Comparison of ENCODE assay signal across 1 cellular context in the genomic region with DNA sequence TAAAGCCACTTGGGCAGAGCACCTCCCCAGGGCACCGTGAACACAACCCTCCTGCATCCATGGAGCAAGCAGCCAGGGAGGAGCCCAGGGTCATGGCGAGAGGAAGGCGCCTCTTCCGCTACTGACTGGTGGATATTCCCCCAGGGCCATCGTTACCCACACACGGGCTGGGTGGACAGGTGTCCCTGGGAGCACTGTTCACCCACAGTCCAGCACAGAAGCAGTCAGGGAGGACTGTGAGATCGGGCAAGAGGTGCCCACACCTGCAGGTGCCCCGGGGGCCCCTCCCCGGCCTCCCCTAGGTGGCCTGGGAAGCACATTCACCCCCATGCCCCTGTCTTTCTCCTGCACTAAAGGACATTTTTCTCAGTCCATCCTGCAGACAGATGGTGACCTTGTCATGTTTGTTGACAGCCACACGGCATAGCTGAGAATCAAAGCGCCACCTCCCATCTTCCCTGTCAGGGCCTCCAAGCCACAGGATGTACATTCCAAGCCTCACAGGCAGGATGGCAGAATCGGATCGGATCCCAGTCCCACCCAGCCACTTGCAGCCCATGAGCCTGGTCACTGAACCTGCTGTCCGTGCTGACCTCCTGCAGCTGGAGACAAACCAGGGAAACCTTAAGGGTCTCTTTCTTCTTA.
TF ChIP-seq lines count a peak whose summit lies in the region.

No MANE protein-coding gene starts in this region.

TF ChIP-seq in HepG2, 621 proteins besides CTCF, POLR2A, EP300 and RAD21 (continued from another document and continues in another):
- TF ChIP-seq FOXK1 (CRISPR knock-in tag; IDR thresholded peaks at IDR 0.05; ENCODE audit: borderline replicate concordance, low read depth) (0 out of 2 replicates have a peak, but pooled peaks have one; percentile 16), SOX6 (IDR thresholded peaks at IDR 0.05) (no peak), SOX6 (CRISPR knock-in tag; IDR thresholded peaks at IDR 0.05) (peak; percentile 61), HOXA7 (CRISPR knock-in tag; IDR thresholded peaks at IDR 0.05) (no peak), MED1 (CRISPR knock-in tag; IDR thresholded peaks at IDR 0.05) (peak; percentile 53; the same call in 1 of the 2 replicates), MTA1 (CRISPR knock-in tag; IDR thresholded peaks at IDR 0.05; ENCODE audit: borderline replicate concordance) (0 out of 2 replicates have a peak, but pooled peaks have one; percentile 38), ZIK1 (CRISPR knock-in tag; IDR thresholded peaks at IDR 0.05; ENCODE audit: borderline replicate concordance, low read depth) (no peak), RFX3 (CRISPR knock-in tag; IDR thresholded peaks at IDR 0.05) (no peak), NFYC (CRISPR knock-in tag; IDR thresholded peaks at IDR 0.05) (no peak), HOXA9 (CRISPR knock-in tag; IDR thresholded peaks at IDR 0.05; ENCODE audit: borderline replicate concordance) (no peak), ZBTB7A (CRISPR knock-in tag; IDR thresholded peaks at IDR 0.05) (peak; percentile 38; the same call in 1 of the 2 replicates), RBM22 (optimal IDR thresholded peaks at IDR 0.05; ENCODE audit: low read length) (no peak), FIP1L1 (IDR thresholded peaks at IDR 0.05; ENCODE audit: borderline replicate concordance, insufficient read depth, low read depth, low read length) (no peak), MEIS1 (CRISPR knock-in tag; IDR thresholded peaks at IDR 0.05; ENCODE audit: borderline replicate concordance) (peak; percentile 55; the same call in 1 of the 2 replicates), GABPB1 (CRISPR knock-in tag; IDR thresholded peaks at IDR 0.05) (peak; percentile 19; the same call in 1 of the 2 replicates), TBX2 (CRISPR knock-in tag; IDR thresholded peaks at IDR 0.05; ENCODE audit: borderline replicate concordance) (peak; percentile 47; the same call in 1 of the 2 replicates), FOXM1 (CRISPR knock-in tag; IDR thresholded peaks at IDR 0.05) (no peak), KAT8 (CRISPR knock-in tag; IDR thresholded peaks at IDR 0.05) (no peak), ZFP37 (CRISPR knock-in tag; IDR thresholded peaks at IDR 0.05; ENCODE audit: borderline replicate concordance) (no peak), ZEB1 (IDR thresholded peaks at IDR 0.05; ENCODE audit: insufficient replicate concordance, low read depth) (no peak), JUND (CRISPR knock-in tag; IDR thresholded peaks at IDR 0.05) (no peak), ZNF567 (CRISPR knock-in tag; IDR thresholded peaks at IDR 0.05; ENCODE audit: borderline replicate concordance) (no peak), ETV6 (CRISPR knock-in tag; conservative IDR thresholded peaks at IDR 0.05) (no peak), LCORL (IDR thresholded peaks at IDR 0.05) (no peak), LCORL (CRISPR knock-in tag; IDR thresholded peaks at IDR 0.05) (peak; percentile 83), ZNF232 (CRISPR knock-in tag; IDR thresholded peaks at IDR 0.05; ENCODE audit: borderline replicate concordance) (no peak), ZNF547 (CRISPR knock-in tag; IDR thresholded peaks at IDR 0.05) (no peak), SCMH1 (CRISPR knock-in tag; IDR thresholded peaks at IDR 0.05; ENCODE audit: borderline replicate concordance) (no peak), PLRG1 (conservative IDR thresholded peaks at IDR 0.05) (no peak), TCF7 (IDR thresholded peaks at IDR 0.05; ENCODE audit: low read depth) (peak; percentile 60; the same call in 1 of the 2 replicates), PHF21A (CRISPR knock-in tag; IDR thresholded peaks at IDR 0.05) (peak; percentile 77), MEF2D (CRISPR knock-in tag; IDR thresholded peaks at IDR 0.05) (peak; percentile 46; the same call in 1 of the 2 replicates), ZNF296 (CRISPR knock-in tag; conservative IDR thresholded peaks at IDR 0.05) (no peak), SOX5 (CRISPR knock-in tag; IDR thresholded peaks at IDR 0.05; ENCODE audit: borderline replicate concordance) (peak; percentile 59; the same call in 1 of the 2 replicates), ZNF3 (CRISPR knock-in tag; IDR thresholded peaks at IDR 0.05) (peak; percentile 90), ZNF737 (CRISPR knock-in tag; IDR thresholded peaks at IDR 0.05; ENCODE audit: borderline replicate concordance) (no peak)
- TF ChIP-seq, protein P1, sequence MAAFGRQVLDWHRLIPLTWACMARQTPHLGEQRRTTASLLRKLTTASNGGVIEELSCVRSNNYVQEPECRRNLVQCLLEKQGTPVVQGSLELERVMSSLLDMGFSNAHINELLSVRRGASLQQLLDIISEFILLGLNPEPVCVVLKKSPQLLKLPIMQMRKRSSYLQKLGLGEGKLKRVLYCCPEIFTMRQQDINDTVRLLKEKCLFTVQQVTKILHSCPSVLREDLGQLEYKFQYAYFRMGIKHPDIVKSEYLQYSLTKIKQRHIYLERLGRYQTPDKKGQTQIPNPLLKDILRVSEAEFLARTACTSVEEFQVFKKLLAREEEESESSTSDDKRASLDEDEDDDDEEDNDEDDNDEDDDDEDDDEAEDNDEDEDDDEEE (CRISPR knock-in tag; IDR thresholded peaks at IDR 0.05): 0 out of 2 replicates have a peak, but pooled peaks have one; percentile 49
- TF ChIP-seq, protein P2, sequence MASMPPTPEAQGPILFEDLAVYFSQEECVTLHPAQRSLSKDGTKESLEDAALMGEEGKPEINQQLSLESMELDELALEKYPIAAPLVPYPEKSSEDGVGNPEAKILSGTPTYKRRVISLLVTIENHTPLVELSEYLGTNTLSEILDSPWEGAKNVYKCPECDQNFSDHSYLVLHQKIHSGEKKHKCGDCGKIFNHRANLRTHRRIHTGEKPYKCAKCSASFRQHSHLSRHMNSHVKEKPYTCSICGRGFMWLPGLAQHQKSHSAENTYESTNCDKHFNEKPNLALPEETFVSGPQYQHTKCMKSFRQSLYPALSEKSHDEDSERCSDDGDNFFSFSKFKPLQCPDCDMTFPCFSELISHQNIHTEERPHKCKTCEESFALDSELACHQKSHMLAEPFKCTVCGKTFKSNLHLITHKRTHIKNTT (CRISPR knock-in tag; IDR thresholded peaks at IDR 0.05): no peak
- TF ChIP-seq, protein P3, sequence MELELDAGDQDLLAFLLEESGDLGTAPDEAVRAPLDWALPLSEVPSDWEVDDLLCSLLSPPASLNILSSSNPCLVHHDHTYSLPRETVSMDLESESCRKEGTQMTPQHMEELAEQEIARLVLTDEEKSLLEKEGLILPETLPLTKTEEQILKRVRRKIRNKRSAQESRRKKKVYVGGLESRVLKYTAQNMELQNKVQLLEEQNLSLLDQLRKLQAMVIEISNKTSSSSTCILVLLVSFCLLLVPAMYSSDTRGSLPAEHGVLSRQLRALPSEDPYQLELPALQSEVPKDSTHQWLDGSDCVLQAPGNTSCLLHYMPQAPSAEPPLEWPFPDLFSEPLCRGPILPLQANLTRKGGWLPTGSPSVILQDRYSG (CRISPR knock-in tag; IDR thresholded peaks at IDR 0.05): no peak
- TF ChIP-seq, protein P4, sequence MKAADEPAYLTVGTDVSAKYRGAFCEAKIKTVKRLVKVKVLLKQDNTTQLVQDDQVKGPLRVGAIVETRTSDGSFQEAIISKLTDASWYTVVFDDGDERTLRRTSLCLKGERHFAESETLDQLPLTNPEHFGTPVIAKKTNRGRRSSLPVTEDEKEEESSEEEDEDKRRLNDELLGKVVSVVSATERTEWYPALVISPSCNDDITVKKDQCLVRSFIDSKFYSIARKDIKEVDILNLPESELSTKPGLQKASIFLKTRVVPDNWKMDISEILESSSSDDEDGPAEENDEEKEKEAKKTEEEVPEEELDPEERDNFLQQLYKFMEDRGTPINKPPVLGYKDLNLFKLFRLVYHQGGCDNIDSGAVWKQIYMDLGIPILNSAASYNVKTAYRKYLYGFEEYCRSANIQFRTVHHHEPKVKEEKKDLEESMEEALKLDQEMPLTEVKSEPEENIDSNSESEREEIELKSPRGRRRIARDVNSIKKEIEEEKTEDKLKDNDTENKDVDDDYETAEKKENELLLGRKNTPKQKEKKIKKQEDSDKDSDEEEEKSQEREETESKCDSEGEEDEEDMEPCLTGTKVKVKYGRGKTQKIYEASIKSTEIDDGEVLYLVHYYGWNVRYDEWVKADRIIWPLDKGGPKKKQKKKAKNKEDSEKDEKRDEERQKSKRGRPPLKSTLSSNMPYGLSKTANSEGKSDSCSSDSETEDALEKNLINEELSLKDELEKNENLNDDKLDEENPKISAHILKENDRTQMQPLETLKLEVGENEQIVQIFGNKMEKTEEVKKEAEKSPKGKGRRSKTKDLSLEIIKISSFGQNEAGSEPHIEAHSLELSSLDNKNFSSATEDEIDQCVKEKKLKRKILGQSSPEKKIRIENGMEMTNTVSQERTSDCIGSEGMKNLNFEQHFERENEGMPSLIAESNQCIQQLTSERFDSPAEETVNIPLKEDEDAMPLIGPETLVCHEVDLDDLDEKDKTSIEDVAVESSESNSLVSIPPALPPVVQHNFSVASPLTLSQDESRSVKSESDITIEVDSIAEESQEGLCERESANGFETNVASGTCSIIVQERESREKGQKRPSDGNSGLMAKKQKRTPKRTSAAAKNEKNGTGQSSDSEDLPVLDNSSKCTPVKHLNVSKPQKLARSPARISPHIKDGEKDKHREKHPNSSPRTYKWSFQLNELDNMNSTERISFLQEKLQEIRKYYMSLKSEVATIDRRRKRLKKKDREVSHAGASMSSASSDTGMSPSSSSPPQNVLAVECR (CRISPR knock-in tag; IDR thresholded peaks at IDR 0.05; ENCODE audit: borderline replicate concordance): peak; percentile 21; the same call in 1 of the 2 replicates
- TF ChIP-seq, protein P5, sequence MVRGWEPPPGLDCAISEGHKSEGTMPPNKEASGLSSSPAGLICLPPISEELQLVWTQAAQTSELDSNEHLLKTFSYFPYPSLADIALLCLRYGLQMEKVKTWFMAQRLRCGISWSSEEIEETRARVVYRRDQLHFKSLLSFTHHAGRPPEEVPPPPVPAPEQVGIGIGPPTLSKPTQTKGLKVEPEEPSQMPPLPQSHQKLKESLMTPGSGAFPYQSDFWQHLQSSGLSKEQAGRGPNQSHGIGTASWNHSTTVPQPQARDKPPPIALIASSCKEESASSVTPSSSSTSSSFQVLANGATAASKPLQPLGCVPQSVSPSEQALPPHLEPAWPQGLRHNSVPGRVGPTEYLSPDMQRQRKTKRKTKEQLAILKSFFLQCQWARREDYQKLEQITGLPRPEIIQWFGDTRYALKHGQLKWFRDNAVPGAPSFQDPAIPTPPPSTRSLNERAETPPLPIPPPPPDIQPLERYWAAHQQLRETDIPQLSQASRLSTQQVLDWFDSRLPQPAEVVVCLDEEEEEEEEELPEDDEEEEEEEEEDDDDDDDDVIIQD (CRISPR knock-in tag; IDR thresholded peaks at IDR 0.05; ENCODE audit: low read depth): 0 out of 2 replicates have a peak, but pooled peaks have one; percentile 16
- TF ChIP-seq, protein P6, sequence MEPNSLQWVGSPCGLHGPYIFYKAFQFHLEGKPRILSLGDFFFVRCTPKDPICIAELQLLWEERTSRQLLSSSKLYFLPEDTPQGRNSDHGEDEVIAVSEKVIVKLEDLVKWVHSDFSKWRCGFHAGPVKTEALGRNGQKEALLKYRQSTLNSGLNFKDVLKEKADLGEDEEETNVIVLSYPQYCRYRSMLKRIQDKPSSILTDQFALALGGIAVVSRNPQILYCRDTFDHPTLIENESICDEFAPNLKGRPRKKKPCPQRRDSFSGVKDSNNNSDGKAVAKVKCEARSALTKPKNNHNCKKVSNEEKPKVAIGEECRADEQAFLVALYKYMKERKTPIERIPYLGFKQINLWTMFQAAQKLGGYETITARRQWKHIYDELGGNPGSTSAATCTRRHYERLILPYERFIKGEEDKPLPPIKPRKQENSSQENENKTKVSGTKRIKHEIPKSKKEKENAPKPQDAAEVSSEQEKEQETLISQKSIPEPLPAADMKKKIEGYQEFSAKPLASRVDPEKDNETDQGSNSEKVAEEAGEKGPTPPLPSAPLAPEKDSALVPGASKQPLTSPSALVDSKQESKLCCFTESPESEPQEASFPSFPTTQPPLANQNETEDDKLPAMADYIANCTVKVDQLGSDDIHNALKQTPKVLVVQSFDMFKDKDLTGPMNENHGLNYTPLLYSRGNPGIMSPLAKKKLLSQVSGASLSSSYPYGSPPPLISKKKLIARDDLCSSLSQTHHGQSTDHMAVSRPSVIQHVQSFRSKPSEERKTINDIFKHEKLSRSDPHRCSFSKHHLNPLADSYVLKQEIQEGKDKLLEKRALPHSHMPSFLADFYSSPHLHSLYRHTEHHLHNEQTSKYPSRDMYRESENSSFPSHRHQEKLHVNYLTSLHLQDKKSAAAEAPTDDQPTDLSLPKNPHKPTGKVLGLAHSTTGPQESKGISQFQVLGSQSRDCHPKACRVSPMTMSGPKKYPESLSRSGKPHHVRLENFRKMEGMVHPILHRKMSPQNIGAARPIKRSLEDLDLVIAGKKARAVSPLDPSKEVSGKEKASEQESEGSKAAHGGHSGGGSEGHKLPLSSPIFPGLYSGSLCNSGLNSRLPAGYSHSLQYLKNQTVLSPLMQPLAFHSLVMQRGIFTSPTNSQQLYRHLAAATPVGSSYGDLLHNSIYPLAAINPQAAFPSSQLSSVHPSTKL (CRISPR knock-in tag; IDR thresholded peaks at IDR 0.05): peak; percentile 67
- TF ChIP-seq, protein P7, sequence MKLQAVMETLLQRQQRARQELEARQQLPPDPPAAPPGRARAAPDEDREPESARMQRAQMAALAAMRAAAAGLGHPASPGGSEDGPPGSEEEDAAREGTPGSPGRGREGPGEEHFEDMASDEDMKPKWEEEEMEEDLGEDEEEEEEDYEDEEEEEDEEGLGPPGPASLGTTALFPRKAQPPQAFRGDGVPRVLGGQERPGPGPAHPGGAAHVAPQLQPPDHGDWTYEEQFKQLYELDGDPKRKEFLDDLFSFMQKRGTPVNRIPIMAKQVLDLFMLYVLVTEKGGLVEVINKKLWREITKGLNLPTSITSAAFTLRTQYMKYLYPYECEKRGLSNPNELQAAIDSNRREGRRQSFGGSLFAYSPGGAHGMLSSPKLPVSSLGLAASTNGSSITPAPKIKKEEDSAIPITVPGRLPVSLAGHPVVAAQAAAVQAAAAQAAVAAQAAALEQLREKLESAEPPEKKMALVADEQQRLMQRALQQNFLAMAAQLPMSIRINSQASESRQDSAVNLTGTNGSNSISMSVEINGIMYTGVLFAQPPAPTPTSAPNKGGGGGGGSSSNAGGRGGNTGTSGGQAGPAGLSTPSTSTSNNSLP (IDR thresholded peaks at IDR 0.05; ENCODE audit: low read depth, low read length): no peak
